ENCODE assay signal across 1 cellular context in the genomic region with DNA sequence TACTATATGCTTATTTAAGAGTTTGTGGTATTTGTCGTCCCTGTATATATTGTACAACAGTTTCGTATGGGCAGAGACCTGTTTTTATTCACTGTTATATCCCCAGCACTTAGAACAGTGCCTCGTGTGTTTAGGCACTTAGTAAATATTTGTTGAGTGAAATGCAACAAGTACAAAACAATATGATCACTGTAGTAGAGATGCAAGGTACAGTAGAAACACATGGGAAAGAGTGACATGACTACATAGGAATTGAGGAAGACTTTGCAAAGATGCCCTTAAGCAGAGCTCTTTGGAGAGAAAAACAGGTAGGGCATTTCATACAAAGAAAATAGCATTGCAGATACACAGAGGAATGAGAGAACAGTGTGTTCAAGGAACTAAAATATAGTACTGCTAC.
TF ChIP-seq lines count a peak whose summit lies in the region.

No MANE protein-coding gene starts in this region.

TF ChIP-seq in HepG2, 621 proteins besides CTCF, POLR2A, EP300 and RAD21 (continued from another document and continues in another):
- TF ChIP-seq, protein P1, sequence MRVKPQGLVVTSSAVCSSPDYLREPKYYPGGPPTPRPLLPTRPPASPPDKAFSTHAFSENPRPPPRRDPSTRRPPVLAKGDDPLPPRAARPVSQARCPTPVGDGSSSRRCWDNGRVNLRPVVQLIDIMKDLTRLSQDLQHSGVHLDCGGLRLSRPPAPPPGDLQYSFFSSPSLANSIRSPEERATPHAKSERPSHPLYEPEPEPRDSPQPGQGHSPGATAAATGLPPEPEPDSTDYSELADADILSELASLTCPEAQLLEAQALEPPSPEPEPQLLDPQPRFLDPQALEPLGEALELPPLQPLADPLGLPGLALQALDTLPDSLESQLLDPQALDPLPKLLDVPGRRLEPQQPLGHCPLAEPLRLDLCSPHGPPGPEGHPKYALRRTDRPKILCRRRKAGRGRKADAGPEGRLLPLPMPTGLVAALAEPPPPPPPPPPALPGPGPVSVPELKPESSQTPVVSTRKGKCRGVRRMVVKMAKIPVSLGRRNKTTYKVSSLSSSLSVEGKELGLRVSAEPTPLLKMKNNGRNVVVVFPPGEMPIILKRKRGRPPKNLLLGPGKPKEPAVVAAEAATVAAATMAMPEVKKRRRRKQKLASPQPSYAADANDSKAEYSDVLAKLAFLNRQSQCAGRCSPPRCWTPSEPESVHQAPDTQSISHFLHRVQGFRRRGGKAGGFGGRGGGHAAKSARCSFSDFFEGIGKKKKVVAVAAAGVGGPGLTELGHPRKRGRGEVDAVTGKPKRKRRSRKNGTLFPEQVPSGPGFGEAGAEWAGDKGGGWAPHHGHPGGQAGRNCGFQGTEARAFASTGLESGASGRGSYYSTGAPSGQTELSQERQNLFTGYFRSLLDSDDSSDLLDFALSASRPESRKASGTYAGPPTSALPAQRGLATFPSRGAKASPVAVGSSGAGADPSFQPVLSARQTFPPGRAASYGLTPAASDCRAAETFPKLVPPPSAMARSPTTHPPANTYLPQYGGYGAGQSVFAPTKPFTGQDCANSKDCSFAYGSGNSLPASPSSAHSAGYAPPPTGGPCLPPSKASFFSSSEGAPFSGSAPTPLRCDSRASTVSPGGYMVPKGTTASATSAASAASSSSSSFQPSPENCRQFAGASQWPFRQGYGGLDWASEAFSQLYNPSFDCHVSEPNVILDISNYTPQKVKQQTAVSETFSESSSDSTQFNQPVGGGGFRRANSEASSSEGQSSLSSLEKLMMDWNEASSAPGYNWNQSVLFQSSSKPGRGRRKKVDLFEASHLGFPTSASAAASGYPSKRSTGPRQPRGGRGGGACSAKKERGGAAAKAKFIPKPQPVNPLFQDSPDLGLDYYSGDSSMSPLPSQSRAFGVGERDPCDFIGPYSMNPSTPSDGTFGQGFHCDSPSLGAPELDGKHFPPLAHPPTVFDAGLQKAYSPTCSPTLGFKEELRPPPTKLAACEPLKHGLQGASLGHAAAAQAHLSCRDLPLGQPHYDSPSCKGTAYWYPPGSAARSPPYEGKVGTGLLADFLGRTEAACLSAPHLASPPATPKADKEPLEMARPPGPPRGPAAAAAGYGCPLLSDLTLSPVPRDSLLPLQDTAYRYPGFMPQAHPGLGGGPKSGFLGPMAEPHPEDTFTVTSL (CRISPR knock-in tag; IDR thresholded peaks at IDR 0.05; ENCODE audit: borderline replicate concordance) = peak; percentile 55; the same call in 1 of the 2 replicates
- TF ChIP-seq CREB1 (IDR thresholded peaks at IDR 0.05) (no peak), CREB1 (CRISPR knock-in tag; IDR thresholded peaks at IDR 0.05) (peak; percentile 61; the same call in 1 of the 2 replicates), ZNF432 (CRISPR knock-in tag; IDR thresholded peaks at IDR 0.05; ENCODE audit: borderline replicate concordance) (no peak), MED1 (CRISPR knock-in tag; IDR thresholded peaks at IDR 0.05) (peak; percentile 25; the same call in 1 of the 2 replicates), SOX5 (CRISPR knock-in tag; IDR thresholded peaks at IDR 0.05; ENCODE audit: borderline replicate concordance) (peak; percentile 74; the same call in 1 of the 2 replicates), FOXA3 (CRISPR knock-in tag; IDR thresholded peaks at IDR 0.05) (peak; percentile 72), NFIC (IDR thresholded peaks at IDR 0.05; ENCODE audit: low read length) (peak; percentile 54; the same call in 1 of the 2 replicates), SOX13 (IDR thresholded peaks at IDR 0.05) (no peak), SOX13 (CRISPR knock-in tag; conservative IDR thresholded peaks at IDR 0.05 in 1 of 2, IDR thresholded peaks at IDR 0.05 in 1 of 2) (peak in 1 of 2 experiments; percentile 66; a peak in 1 of 4 replicates), TEAD3 (CRISPR knock-in tag; optimal IDR thresholded peaks at IDR 0.05; ENCODE audit: borderline replicate concordance) (no peak), ZNF468 (CRISPR knock-in tag; IDR thresholded peaks at IDR 0.05) (no peak), ZSCAN21 (CRISPR knock-in tag; IDR thresholded peaks at IDR 0.05; ENCODE audit: borderline replicate concordance) (no peak), SOX6 (IDR thresholded peaks at IDR 0.05) (no peak), SOX6 (CRISPR knock-in tag; IDR thresholded peaks at IDR 0.05) (peak; percentile 40; the same call in 1 of the 2 replicates), GATAD2A (CRISPR knock-in tag; IDR thresholded peaks at IDR 0.05) (peak; percentile 61), MXI1 (IDR thresholded peaks at IDR 0.05; ENCODE audit: borderline replicate concordance, low read depth, low read length) (peak; percentile 59; the same call in 1 of the 3 replicates), FOXP1 (IDR thresholded peaks at IDR 0.05) (peak; percentile 10; the same call in 1 of the 2 replicates), FOXP1 (CRISPR knock-in tag; IDR thresholded peaks at IDR 0.05) (peak; percentile 50), SAP130 (CRISPR knock-in tag; IDR thresholded peaks at IDR 0.05; ENCODE audit: low read depth) (peak; percentile 62), HMG20A (CRISPR knock-in tag; IDR thresholded peaks at IDR 0.05; ENCODE audit: borderline replicate concordance) (peak; percentile 78; the same call in 1 of the 2 replicates), THAP11 (CRISPR knock-in tag; IDR thresholded peaks at IDR 0.05) (peak; percentile 42; the same call in 1 of the 2 replicates), FOXA1 (IDR thresholded peaks at IDR 0.05) (no peak), FOXA1 (CRISPR knock-in tag; IDR thresholded peaks at IDR 0.05) (peak; percentile 53)
- TF ChIP-seq, protein P2, sequence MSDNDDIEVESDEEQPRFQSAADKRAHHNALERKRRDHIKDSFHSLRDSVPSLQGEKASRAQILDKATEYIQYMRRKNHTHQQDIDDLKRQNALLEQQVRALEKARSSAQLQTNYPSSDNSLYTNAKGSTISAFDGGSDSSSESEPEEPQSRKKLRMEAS (IDR thresholded peaks at IDR 0.05) = peak; percentile 35; the same call in 1 of the 2 replicates
- TF ChIP-seq, protein P3, sequence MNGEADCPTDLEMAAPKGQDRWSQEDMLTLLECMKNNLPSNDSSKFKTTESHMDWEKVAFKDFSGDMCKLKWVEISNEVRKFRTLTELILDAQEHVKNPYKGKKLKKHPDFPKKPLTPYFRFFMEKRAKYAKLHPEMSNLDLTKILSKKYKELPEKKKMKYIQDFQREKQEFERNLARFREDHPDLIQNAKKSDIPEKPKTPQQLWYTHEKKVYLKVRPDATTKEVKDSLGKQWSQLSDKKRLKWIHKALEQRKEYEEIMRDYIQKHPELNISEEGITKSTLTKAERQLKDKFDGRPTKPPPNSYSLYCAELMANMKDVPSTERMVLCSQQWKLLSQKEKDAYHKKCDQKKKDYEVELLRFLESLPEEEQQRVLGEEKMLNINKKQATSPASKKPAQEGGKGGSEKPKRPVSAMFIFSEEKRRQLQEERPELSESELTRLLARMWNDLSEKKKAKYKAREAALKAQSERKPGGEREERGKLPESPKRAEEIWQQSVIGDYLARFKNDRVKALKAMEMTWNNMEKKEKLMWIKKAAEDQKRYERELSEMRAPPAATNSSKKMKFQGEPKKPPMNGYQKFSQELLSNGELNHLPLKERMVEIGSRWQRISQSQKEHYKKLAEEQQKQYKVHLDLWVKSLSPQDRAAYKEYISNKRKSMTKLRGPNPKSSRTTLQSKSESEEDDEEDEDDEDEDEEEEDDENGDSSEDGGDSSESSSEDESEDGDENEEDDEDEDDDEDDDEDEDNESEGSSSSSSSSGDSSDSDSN (CRISPR knock-in tag; IDR thresholded peaks at IDR 0.05) = no peak
- TF ChIP-seq, protein P4, sequence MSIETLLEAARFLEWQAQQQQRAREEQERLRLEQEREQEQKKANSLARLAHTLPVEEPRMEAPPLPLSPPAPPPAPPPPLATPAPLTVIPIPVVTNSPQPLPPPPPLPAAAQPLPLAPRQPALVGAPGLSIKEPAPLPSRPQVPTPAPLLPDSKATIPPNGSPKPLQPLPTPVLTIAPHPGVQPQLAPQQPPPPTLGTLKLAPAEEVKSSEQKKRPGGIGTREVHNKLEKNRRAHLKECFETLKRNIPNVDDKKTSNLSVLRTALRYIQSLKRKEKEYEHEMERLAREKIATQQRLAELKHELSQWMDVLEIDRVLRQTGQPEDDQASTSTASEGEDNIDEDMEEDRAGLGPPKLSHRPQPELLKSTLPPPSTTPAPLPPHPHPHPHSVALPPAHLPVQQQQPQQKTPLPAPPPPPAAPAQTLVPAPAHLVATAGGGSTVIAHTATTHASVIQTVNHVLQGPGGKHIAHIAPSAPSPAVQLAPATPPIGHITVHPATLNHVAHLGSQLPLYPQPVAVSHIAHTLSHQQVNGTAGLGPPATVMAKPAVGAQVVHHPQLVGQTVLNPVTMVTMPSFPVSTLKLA (IDR thresholded peaks at IDR 0.05) = peak; percentile 19; the same call in 1 of the 2 replicates
- TF ChIP-seq, protein P5, sequence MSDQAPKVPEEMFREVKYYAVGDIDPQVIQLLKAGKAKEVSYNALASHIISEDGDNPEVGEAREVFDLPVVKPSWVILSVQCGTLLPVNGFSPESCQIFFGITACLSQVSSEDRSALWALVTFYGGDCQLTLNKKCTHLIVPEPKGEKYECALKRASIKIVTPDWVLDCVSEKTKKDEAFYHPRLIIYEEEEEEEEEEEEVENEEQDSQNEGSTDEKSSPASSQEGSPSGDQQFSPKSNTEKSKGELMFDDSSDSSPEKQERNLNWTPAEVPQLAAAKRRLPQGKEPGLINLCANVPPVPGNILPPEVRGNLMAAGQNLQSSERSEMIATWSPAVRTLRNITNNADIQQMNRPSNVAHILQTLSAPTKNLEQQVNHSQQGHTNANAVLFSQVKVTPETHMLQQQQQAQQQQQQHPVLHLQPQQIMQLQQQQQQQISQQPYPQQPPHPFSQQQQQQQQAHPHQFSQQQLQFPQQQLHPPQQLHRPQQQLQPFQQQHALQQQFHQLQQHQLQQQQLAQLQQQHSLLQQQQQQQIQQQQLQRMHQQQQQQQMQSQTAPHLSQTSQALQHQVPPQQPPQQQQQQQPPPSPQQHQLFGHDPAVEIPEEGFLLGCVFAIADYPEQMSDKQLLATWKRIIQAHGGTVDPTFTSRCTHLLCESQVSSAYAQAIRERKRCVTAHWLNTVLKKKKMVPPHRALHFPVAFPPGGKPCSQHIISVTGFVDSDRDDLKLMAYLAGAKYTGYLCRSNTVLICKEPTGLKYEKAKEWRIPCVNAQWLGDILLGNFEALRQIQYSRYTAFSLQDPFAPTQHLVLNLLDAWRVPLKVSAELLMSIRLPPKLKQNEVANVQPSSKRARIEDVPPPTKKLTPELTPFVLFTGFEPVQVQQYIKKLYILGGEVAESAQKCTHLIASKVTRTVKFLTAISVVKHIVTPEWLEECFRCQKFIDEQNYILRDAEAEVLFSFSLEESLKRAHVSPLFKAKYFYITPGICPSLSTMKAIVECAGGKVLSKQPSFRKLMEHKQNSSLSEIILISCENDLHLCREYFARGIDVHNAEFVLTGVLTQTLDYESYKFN (CRISPR knock-in tag; conservative IDR thresholded peaks at IDR 0.05) = peak; percentile 61; the same call in 1 of the 2 replicates
- TF ChIP-seq, protein P6, sequence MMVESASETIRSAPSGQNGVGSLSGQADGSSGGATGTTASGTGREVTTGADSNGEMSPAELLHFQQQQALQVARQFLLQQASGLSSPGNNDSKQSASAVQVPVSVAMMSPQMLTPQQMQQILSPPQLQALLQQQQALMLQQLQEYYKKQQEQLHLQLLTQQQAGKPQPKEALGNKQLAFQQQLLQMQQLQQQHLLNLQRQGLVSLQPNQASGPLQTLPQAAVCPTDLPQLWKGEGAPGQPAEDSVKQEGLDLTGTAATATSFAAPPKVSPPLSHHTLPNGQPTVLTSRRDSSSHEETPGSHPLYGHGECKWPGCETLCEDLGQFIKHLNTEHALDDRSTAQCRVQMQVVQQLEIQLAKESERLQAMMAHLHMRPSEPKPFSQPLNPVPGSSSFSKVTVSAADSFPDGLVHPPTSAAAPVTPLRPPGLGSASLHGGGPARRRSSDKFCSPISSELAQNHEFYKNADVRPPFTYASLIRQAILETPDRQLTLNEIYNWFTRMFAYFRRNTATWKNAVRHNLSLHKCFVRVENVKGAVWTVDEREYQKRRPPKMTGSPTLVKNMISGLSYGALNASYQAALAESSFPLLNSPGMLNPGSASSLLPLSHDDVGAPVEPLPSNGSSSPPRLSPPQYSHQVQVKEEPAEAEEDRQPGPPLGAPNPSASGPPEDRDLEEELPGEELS (CRISPR knock-in tag; IDR thresholded peaks at IDR 0.05) = peak; percentile 59; the same call in 1 of the 2 replicates
- TF ChIP-seq, protein P7, sequence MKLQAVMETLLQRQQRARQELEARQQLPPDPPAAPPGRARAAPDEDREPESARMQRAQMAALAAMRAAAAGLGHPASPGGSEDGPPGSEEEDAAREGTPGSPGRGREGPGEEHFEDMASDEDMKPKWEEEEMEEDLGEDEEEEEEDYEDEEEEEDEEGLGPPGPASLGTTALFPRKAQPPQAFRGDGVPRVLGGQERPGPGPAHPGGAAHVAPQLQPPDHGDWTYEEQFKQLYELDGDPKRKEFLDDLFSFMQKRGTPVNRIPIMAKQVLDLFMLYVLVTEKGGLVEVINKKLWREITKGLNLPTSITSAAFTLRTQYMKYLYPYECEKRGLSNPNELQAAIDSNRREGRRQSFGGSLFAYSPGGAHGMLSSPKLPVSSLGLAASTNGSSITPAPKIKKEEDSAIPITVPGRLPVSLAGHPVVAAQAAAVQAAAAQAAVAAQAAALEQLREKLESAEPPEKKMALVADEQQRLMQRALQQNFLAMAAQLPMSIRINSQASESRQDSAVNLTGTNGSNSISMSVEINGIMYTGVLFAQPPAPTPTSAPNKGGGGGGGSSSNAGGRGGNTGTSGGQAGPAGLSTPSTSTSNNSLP (IDR thresholded peaks at IDR 0.05; ENCODE audit: low read depth, low read length) = peak; percentile 72; the same call in 1 of the 2 replicates
- TF ChIP-seq, protein P8, sequence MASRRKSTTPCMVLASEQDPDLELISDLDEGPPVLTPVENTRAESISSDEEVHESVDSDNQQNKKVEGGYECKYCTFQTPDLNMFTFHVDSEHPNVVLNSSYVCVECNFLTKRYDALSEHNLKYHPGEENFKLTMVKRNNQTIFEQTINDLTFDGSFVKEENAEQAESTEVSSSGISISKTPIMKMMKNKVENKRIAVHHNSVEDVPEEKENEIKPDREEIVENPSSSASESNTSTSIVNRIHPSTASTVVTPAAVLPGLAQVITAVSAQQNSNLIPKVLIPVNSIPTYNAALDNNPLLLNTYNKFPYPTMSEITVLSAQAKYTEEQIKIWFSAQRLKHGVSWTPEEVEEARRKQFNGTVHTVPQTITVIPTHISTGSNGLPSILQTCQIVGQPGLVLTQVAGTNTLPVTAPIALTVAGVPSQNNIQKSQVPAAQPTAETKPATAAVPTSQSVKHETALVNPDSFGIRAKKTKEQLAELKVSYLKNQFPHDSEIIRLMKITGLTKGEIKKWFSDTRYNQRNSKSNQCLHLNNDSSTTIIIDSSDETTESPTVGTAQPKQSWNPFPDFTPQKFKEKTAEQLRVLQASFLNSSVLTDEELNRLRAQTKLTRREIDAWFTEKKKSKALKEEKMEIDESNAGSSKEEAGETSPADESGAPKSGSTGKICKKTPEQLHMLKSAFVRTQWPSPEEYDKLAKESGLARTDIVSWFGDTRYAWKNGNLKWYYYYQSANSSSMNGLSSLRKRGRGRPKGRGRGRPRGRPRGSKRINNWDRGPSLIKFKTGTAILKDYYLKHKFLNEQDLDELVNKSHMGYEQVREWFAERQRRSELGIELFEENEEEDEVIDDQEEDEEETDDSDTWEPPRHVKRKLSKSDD (CRISPR knock-in tag; IDR thresholded peaks at IDR 0.05; ENCODE audit: low read depth) = no peak
